1 cellular context compared by ENCODE assay signal in genomic region chr1:110343249-110343648, GRCh38.
TF ChIP-seq lines count a peak whose summit lies in the region.

No MANE protein-coding gene starts in this region.

TF ChIP-seq in SK-N-SH, 30 proteins besides CTCF, POLR2A, EP300 and RAD21 (continued from another document):
- TF ChIP-seq, protein P1, sequence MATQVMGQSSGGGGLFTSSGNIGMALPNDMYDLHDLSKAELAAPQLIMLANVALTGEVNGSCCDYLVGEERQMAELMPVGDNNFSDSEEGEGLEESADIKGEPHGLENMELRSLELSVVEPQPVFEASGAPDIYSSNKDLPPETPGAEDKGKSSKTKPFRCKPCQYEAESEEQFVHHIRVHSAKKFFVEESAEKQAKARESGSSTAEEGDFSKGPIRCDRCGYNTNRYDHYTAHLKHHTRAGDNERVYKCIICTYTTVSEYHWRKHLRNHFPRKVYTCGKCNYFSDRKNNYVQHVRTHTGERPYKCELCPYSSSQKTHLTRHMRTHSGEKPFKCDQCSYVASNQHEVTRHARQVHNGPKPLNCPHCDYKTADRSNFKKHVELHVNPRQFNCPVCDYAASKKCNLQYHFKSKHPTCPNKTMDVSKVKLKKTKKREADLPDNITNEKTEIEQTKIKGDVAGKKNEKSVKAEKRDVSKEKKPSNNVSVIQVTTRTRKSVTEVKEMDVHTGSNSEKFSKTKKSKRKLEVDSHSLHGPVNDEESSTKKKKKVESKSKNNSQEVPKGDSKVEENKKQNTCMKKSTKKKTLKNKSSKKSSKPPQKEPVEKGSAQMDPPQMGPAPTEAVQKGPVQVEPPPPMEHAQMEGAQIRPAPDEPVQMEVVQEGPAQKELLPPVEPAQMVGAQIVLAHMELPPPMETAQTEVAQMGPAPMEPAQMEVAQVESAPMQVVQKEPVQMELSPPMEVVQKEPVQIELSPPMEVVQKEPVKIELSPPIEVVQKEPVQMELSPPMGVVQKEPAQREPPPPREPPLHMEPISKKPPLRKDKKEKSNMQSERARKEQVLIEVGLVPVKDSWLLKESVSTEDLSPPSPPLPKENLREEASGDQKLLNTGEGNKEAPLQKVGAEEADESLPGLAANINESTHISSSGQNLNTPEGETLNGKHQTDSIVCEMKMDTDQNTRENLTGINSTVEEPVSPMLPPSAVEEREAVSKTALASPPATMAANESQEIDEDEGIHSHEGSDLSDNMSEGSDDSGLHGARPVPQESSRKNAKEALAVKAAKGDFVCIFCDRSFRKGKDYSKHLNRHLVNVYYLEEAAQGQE (IDR thresholded peaks at IDR 0.05; ENCODE audit: low read depth, low read length): no peak
- TF ChIP-seq FOSL2 (IDR thresholded peaks at IDR 0.05; ENCODE audit: borderline replicate concordance, low read depth) (no peak), CHD2 (IDR thresholded peaks at IDR 0.05; ENCODE audit: low read length, partially characterized antibody) (no peak), YY1 (IDR thresholded peaks at IDR 0.05; ENCODE audit: low read depth) (no peak), JUND (IDR thresholded peaks at IDR 0.05) (no peak), SMC3 (IDR thresholded peaks at IDR 0.05; ENCODE audit: low read depth, low read length) (no peak), PBX3 (IDR thresholded peaks at IDR 0.05) (no peak), FOXM1 (IDR thresholded peaks at IDR 0.05; ENCODE audit: low read depth) (no peak), RXRA (IDR thresholded peaks at IDR 0.05; ENCODE audit: borderline replicate concordance, low read depth) (no peak)
- TF ChIP-seq, protein P2, sequence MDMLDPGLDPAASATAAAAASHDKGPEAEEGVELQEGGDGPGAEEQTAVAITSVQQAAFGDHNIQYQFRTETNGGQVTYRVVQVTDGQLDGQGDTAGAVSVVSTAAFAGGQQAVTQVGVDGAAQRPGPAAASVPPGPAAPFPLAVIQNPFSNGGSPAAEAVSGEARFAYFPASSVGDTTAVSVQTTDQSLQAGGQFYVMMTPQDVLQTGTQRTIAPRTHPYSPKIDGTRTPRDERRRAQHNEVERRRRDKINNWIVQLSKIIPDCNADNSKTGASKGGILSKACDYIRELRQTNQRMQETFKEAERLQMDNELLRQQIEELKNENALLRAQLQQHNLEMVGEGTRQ (IDR thresholded peaks at IDR 0.05; ENCODE audit: borderline replicate concordance, low read depth, low read length): no peak
- TF ChIP-seq, protein P3, sequence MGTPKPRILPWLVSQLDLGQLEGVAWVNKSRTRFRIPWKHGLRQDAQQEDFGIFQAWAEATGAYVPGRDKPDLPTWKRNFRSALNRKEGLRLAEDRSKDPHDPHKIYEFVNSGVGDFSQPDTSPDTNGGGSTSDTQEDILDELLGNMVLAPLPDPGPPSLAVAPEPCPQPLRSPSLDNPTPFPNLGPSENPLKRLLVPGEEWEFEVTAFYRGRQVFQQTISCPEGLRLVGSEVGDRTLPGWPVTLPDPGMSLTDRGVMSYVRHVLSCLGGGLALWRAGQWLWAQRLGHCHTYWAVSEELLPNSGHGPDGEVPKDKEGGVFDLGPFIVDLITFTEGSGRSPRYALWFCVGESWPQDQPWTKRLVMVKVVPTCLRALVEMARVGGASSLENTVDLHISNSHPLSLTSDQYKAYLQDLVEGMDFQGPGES (IDR thresholded peaks at IDR 0.05; ENCODE audit: low read depth, low read length): no peak
TF ChIP-seq in SK-N-SH: peak in this region for 0.
